Comparison of ENCODE assay signal across 14 cellular contexts in genomic region chr13:24233351-24233901, GRCh38.
DNase-seq lines count a peak whose midpoint lies in the region; FAIRE-seq and TF ChIP-seq lines count a peak whose summit lies in the region.
"Had no signal": no experiment of that assay in that cellular context is flagged by ENCODE, and none has a peak within 500 bp of the region (broad histone marks: within the 10 kb centered on the region; RNA-seq: fewer than 3 reads in every experiment).

No MANE protein-coding gene starts in this region.

- FAIRE-seq in GM12891 (lab: Jason Lieb, UNC), result no peak

- H3K27ac Mint-ChIP-seq in activated naive CD4-positive, alpha-beta T cell treated with anti-CD3 and anti-CD28 coated beads for 36 hours, result peak overlapping the region; percentile 80
- no peak overlapping the region for H3K27ac Mint-ChIP-seq in activated naive CD4-positive, alpha-beta T cell treated with anti-CD3 and anti-CD28 coated beads, Interleukin-2, amount 10 ng/mL, durations not matched to agents 7 days and 5 days
- H3K27ac Mint-ChIP-seq: B cell had no signal

- CTCF ChIA-PET in activated naive CD4-positive, alpha-beta T cell treated with anti-CD3 and anti-CD28 coated beads for 36 hours (lab: Charles Lee), result interaction anchor here (0.5 to 2.6 kb wide), 11 partner anchors 11 to 494 kb away, joined by 3 to 9 read pairs (median 3); no protein-coding TSS in a partner anchor
- CTCF ChIA-PET in activated naive CD4-positive, alpha-beta T cell treated with anti-CD3 and anti-CD28 coated beads, Interleukin-2, amount 10 ng/mL, durations not matched to agents 7 days and 5 days (lab: Charles Lee), result interaction anchor here (1.1 to 3.4 kb wide), 5 partner anchors 10 to 213 kb away, joined by 3 to 10 read pairs (median 3); no protein-coding TSS in a partner anchor

- H3K4me3 ChIP-seq in transverse colon, result no peak overlapping the region
- H3K4me3 ChIP-seq: gastrocnemius medialis, skin epidermis had no signal

- no peaks in the 10 kb centered on the region for H3K36me3 ChIP-seq in transverse colon
- H3K36me3 ChIP-seq: gastrocnemius medialis had no signal

- DNase-seq in activated naive CD4-positive, alpha-beta T cell treated with anti-CD3 and anti-CD28 coated beads for 36 hours, result no peak
- DNase-seq in activated naive CD4-positive, alpha-beta T cell treated with anti-CD3 and anti-CD28 coated beads, Interleukin-2, amount 10 ng/mL, durations not matched to agents 7 days and 5 days, result no peak
- DNase-seq in astrocyte of the hippocampus (ENCODE audit: low read depth, low spot score), result peak; percentile 81
- DNase-seq in lung microvascular endothelial cell (ENCODE audit: low read depth in 2 of 2), result peak; percentile 16 to 28
- no peak for DNase-seq in transverse colon
- DNase-seq in GM12891 (ENCODE audit: insufficient read length, low spot score), result no peak
- no peak for DNase-seq in NCI-H2227 (lab: John Stamatoyannopoulos, UW; ENCODE audit: unreplicated experiment)
- no peak for DNase-seq in SW480 (ENCODE audit: low spot score)
- DNase-seq: gastrocnemius medialis, mammary epithelial cell, NCI-H1930 had no signal

- H3K36me3 Mint-ChIP-seq in activated naive CD4-positive, alpha-beta T cell treated with anti-CD3 and anti-CD28 coated beads for 36 hours (ENCODE audit: low read depth), result no peaks in the 10 kb centered on the region
- no peaks in the 10 kb centered on the region for H3K36me3 Mint-ChIP-seq in activated naive CD4-positive, alpha-beta T cell treated with anti-CD3 and anti-CD28 coated beads, Interleukin-2, amount 10 ng/mL, durations not matched to agents 7 days and 5 days

- no peaks in the 10 kb centered on the region for H3K9me3 ChIP-seq in transverse colon
- H3K9me3 ChIP-seq: gastrocnemius medialis had no signal

- TF ChIP-seq CTCF in transverse colon (IDR thresholded peaks at IDR 0.05), result no peak

- H3K4me1 Mint-ChIP-seq in activated naive CD4-positive, alpha-beta T cell treated with anti-CD3 and anti-CD28 coated beads for 36 hours (ENCODE audit: low read depth), result peaks cover 44% of the 10 kb centered on the region
- H3K4me1 Mint-ChIP-seq in activated naive CD4-positive, alpha-beta T cell treated with anti-CD3 and anti-CD28 coated beads, Interleukin-2, amount 10 ng/mL, durations not matched to agents 7 days and 5 days, result peaks cover 8% of the 10 kb centered on the region
- H3K4me1 Mint-ChIP-seq: B cell had no signal

- peak overlapping the region; percentile 7 for H3K4me3 Mint-ChIP-seq in activated naive CD4-positive, alpha-beta T cell treated with anti-CD3 and anti-CD28 coated beads for 36 hours
- no peak overlapping the region for H3K4me3 Mint-ChIP-seq in activated naive CD4-positive, alpha-beta T cell treated with anti-CD3 and anti-CD28 coated beads, Interleukin-2, amount 10 ng/mL, durations not matched to agents 7 days and 5 days
- H3K4me3 Mint-ChIP-seq: B cell had no signal

- intact Hi-C loops in activated naive CD4-positive, alpha-beta T cell treated with anti-CD3 and anti-CD28 coated beads for 36 hours (cut with micrococcal nuclease), result loop anchor here (1.0 to 2.0 kb wide), 5 partner anchors 18 to 278 kb away; no protein-coding TSS in a partner anchor
- intact Hi-C loops in transverse colon (cut with DNase I; ENCODE audit: low total_unique reads), result no loop called here

- in situ Hi-C loops in transverse colon (cut with MboI; ENCODE audit: low pct_ligation_motif_present in 1 of 4, low pct_unique_long_range_greater_than_20kb in 1 of 4, low sequenced_read_pairs in 3 of 4), result loop anchor here in 1 of 4 donors (25.0 kb wide), 1 partner anchor 221 kb away; no protein-coding TSS in a partner anchor

- no peaks in the 10 kb centered on the region for H3K9me3 Mint-ChIP-seq in activated naive CD4-positive, alpha-beta T cell treated with anti-CD3 and anti-CD28 coated beads for 36 hours
- H3K9me3 Mint-ChIP-seq in activated naive CD4-positive, alpha-beta T cell treated with anti-CD3 and anti-CD28 coated beads, Interleukin-2, amount 10 ng/mL, durations not matched to agents 7 days and 5 days, result no peaks in the 10 kb centered on the region

- no peaks in the 10 kb centered on the region for H3K27me3 Mint-ChIP-seq in activated naive CD4-positive, alpha-beta T cell treated with anti-CD3 and anti-CD28 coated beads for 36 hours (ENCODE audit: low read depth)
- no peaks in the 10 kb centered on the region for H3K27me3 Mint-ChIP-seq in activated naive CD4-positive, alpha-beta T cell treated with anti-CD3 and anti-CD28 coated beads, Interleukin-2, amount 10 ng/mL, durations not matched to agents 7 days and 5 days
- H3K27me3 Mint-ChIP-seq: B cell had no signal

- peaks cover 0 to 37% (median 8%) of the 10 kb centered on the region in 4 donors for H3K4me1 ChIP-seq in transverse colon
- H3K4me1 ChIP-seq: gastrocnemius medialis had no signal

- WGBS in transverse colon (ENCODE audit: low coverage in 1 of 2), 2 donors, result 46 to 75% methylated on average over 4 of the region's 4 CpGs

- no peak for TF ChIP-seq POLR2A in transverse colon (IDR thresholded peaks at IDR 0.05)
- no peak for TF ChIP-seq POLR2A in GM12891 (IDR thresholded peaks at IDR 0.05; ENCODE audit: low read depth, low read length)

- H3K27ac ChIP-seq in transverse colon, result peak overlapping the region in 3 of 4 donors; percentile 2 to 22 (median 16)
- H3K27ac ChIP-seq: gastrocnemius medialis, VCaP had no signal

- TF ChIP-seq EP300 in transverse colon (IDR thresholded peaks at IDR 0.05; ENCODE audit: low read depth), result no peak

- no peaks in the 10 kb centered on the region for H3K27me3 ChIP-seq in transverse colon
- H3K27me3 ChIP-seq: gastrocnemius medialis had no signal

TF ChIP-seq in GM12891, 5 proteins besides CTCF, POLR2A, EP300 and RAD21:
- TF ChIP-seq SPI1 (IDR thresholded peaks at IDR 0.05; ENCODE audit: low read depth, low read length), result no peak
- TF ChIP-seq POU2F2 (IDR thresholded peaks at IDR 0.05; ENCODE audit: low read depth, low read length), result no peak
- TF ChIP-seq PAX5 (IDR thresholded peaks at IDR 0.05; ENCODE audit: insufficient read depth, low read length, severe bottlenecking), result no peak
- TF ChIP-seq POLR2AphosphoS5 (IDR thresholded peaks at IDR 0.05; ENCODE audit: low read depth, low read length), result no peak

Comparison
In these comparisons a context has a peak if more than half of its experiments do, and no peak if none do; other contexts are left out.
1. DNase-seq: peak in astrocyte of the hippocampus (single experiment) and lung microvascular endothelial cell (2 of 2); none in activated naive CD4-positive, alpha-beta T cell treated with anti-CD3 and anti-CD28 coated beads for 36 hours (single experiment), activated naive CD4-positive, alpha-beta T cell treated with anti-CD3 and anti-CD28 coated beads, Interleukin-2, amount 10 ng/mL, durations not matched to agents 7 days and 5 days (single experiment), transverse colon (single experiment), GM12891 (single experiment), NCI-H2227 (single experiment) and SW480 (single experiment).